Comparison of ENCODE assay signal across 8 cellular contexts in genomic region chr14:20305265-20306078, GRCh38. TPM values are rescaled to one million over a fixed set of nuclear protein-coding genes. Genes with fewer than 3 reads are reported as not detected.
A peak's percentile ranks its signal among the peaks of the same experiment; 100 is the strongest.
DNase-seq lines count a peak whose midpoint lies in the region.

Gene TTC5 (minus strand): TSS chr14:20305951. CDS start chr14:20305937, 14 bp downstream.

- peaks cover 10% of the 10 kb centered on the region; the same call in 1 of the 2 replicates for H3K36me3 ChIP-seq in HAP-1 (replicated peaks)
- H3K36me3 ChIP-seq in MG63 = peaks cover 2% of the 10 kb centered on the region
- peaks cover 12% of the 10 kb centered on the region for H3K36me3 ChIP-seq in neuron (ENCODE audit: insufficient read depth, low read length)
- peaks cover 12 to 16% (median 15%) of the 10 kb centered on the region in 5 donors for H3K36me3 ChIP-seq in subcutaneous abdominal adipose tissue (ENCODE audit: control insufficient read depth in 5 of 5, insufficient read depth in 5 of 5, low read length in 5 of 5)

- H3K27ac ChIP-seq in subcutaneous abdominal adipose tissue (ENCODE audit: low read depth, low read length) = no peak within 1 kb of the TSS

- DNase-seq in G401 (ENCODE audit: low spot score) (peak; percentile 90), HAP-1 (ENCODE audit: low spot score in 2 of 2) (peak; percentile 73 to 90), MG63 (peak; percentile 66), SHP77 treated with DMSO at 0.1 percent for 48 hours (lab: John Stamatoyannopoulos, UW) (peak; percentile 89), foreskin melanocyte (peak; percentile 85)
- DNase-seq in activated effector memory CD4-positive, alpha-beta T cell treated with anti-CD3 and anti-CD28 coated beads, Interleukin-2, amount 50 U/mL, for 16 hours = peak; percentile 97

- no peaks in the 10 kb centered on the region for H3K27me3 ChIP-seq in HAP-1 (ENCODE audit: low read depth)
- H3K27me3 ChIP-seq in MG63 = no peaks in the 10 kb centered on the region
- no peaks in the 10 kb centered on the region for H3K27me3 ChIP-seq in neuron (ENCODE audit: insufficient read depth, low read length)
- H3K27me3 ChIP-seq in subcutaneous abdominal adipose tissue (ENCODE audit: control insufficient read depth in 5 of 5, insufficient read depth in 4 of 5, low read length in 5 of 5) = no peaks in the 10 kb centered on the region

- H3K9me3 ChIP-seq in HAP-1 = no peaks in the 10 kb centered on the region
- H3K9me3 ChIP-seq in MG63 = no peaks in the 10 kb centered on the region
- no peaks in the 10 kb centered on the region for H3K9me3 ChIP-seq in neuron (ENCODE audit: low read length)
- no peaks in the 10 kb centered on the region for H3K9me3 ChIP-seq in subcutaneous abdominal adipose tissue (ENCODE audit: control insufficient read depth in 5 of 5, low read length in 5 of 5)

- H3K4me3 ChIP-seq in HAP-1 = peak within 1 kb of the TSS; percentile 50
- H3K4me3 ChIP-seq in MG63 = peak within 1 kb of the TSS; percentile 72
- H3K4me3 ChIP-seq in neuron (ENCODE audit: low read length) = peak within 1 kb of the TSS; percentile 81
- H3K4me3 ChIP-seq in subcutaneous abdominal adipose tissue (ENCODE audit: low read depth in 1 of 5, low read length in 5 of 5) = peak within 1 kb of the TSS; percentile 87 to 98 (median 92)

- in situ Hi-C loops in G401 (cut with HindIII; ENCODE audit: low sequenced_read_pairs) = no loop called here
- in situ Hi-C loops in HAP-1 (cut with MboI; ENCODE audit: low sequenced_read_pairs) = no loop called here

- peak within 1 kb of the TSS; percentile 72 for H2AFZ ChIP-seq in neuron (ENCODE audit: low read depth, low read length)

- H3K4me1 ChIP-seq in HAP-1 (peaks cover 14% of the 10 kb centered on the region), neuron (ENCODE audit: insufficient read depth, low read length) (peaks cover 13% of the 10 kb centered on the region), subcutaneous abdominal adipose tissue (ENCODE audit: control insufficient read depth in 5 of 5, insufficient read depth in 5 of 5, low read length in 5 of 5) (peaks cover 0 to 11% (median 10%) of the 10 kb centered on the region in 5 donors)

- peak within 1 kb of the TSS; percentile 48 to 93 (median 70) for H3K9ac ChIP-seq in subcutaneous abdominal adipose tissue (ENCODE audit: low read length in 5 of 5)

RNA-seq across cellular contexts. Expression of gene TTC5, which starts in this region (rescaled TPM):
- total RNA-seq in G401 (2014; rRNA removed; shearing (Covaris generic)) = 17.0 and 27.0 TPM in 2 replicates
- 12.6 and 36.7 TPM in 2 replicates for total RNA-seq in MG63 (2014; rRNA removed; shearing (Covaris generic); ENCODE audit: low replicate concordance)
